21 cellular contexts compared by ENCODE assay signal in genomic region chr14:50447491-50447890, GRCh38. TPM values are rescaled to one million over a fixed set of nuclear protein-coding genes. Genes with fewer than 3 reads are reported as not detected.
A peak's percentile ranks its signal among the peaks of the same experiment; 100 is the strongest.
DNase-seq lines count a peak whose midpoint lies in the region; ATAC-seq, FAIRE-seq and TF ChIP-seq lines count a peak whose summit lies in the region.
"Had no signal": no experiment of that assay in that cellular context is flagged by ENCODE, and none has a peak within 500 bp of the region (broad histone marks: within the 10 kb centered on the region; RNA-seq: fewer than 3 reads in every experiment).

No MANE protein-coding gene starts in this region.

- peak in 1 of 2 experiments; percentile 38; a peak in 2 of 6 replicates for ATAC-seq in A549
- ATAC-seq: naive thymus-derived CD4-positive, alpha-beta T cell had no signal

- H3K27me3 ChIP-seq in bronchial epithelial cell (ENCODE audit: control insufficient read depth, insufficient read depth, low read length) (no peaks in the 10 kb centered on the region), keratinocyte (ENCODE audit: control insufficient read depth, extremely low read depth, insufficient read depth, low read length) (no peaks in the 10 kb centered on the region), suprapubic skin (no peaks in the 10 kb centered on the region)
- H3K27me3 ChIP-seq: esophagus squamous epithelium, testis had no signal

- POLR2A ChIA-PET in A549 (lab: Yijun Ruan, JAX): no interaction called here

- H2AFZ ChIP-seq in keratinocyte (ENCODE audit: control insufficient read depth, low read length): no peak overlapping the region

- peaks cover 3% of the 10 kb centered on the region for H3K9me1 ChIP-seq in keratinocyte (ENCODE audit: control insufficient read depth, extremely low read depth, insufficient read depth, low read length)

- TF ChIP-seq CTCF in A549 (IDR thresholded peaks at IDR 0.05) (no peak), LNCaP clone FGC (IDR thresholded peaks at IDR 0.05; ENCODE audit: control insufficient read depth, extremely low read depth, insufficient read depth) (no peak), bronchial epithelial cell (IDR thresholded peaks at IDR 0.05; ENCODE audit: insufficient read depth, low read length, severe bottlenecking) (no peak), keratinocyte (optimal IDR thresholded peaks at IDR 0.05 in 1 of 3, IDR thresholded peaks at IDR 0.05 in 1 of 3, conservative IDR thresholded peaks at IDR 0.05 in 1 of 3; ENCODE audit: extremely low read depth in 1 of 3, insufficient read depth in 2 of 3, low read length in 3 of 3) (no peak), suprapubic skin (IDR thresholded peaks at IDR 0.05) (no peak)

- H3K79me2 ChIP-seq in keratinocyte (ENCODE audit: control insufficient read depth, insufficient read depth, low read length): no peaks in the 10 kb centered on the region

- H3K36me3 ChIP-seq in bronchial epithelial cell (ENCODE audit: control insufficient read depth, insufficient read depth, low read length) (peaks cover 3% of the 10 kb centered on the region), keratinocyte (ENCODE audit: control insufficient read depth in 2 of 2, extremely low read depth in 1 of 2, insufficient read depth in 2 of 2, low read length in 2 of 2) (peaks cover 10 to 19% of the 10 kb centered on the region in 2 experiments), suprapubic skin (peaks cover 62% of the 10 kb centered on the region)

- peak overlapping the region; percentile 22; the same call in 1 of the 3 replicates for H3K4me2 ChIP-seq in A549
- H3K4me2 ChIP-seq in keratinocyte (ENCODE audit: control insufficient read depth, extremely low read depth, insufficient read depth, low read depth, low read length): no peak overlapping the region

- 2% methylated on average over 1 of the region's 1 CpG for WGBS in A549 (ENCODE audit: missing lambda C conversion rate)
- 35% methylated on average over 1 of the region's 1 CpG for WGBS in suprapubic skin

- H3K4me3 ChIP-seq in A549 (no peak overlapping the region), LNCaP clone FGC (ENCODE audit: low read depth, low read length) (no peak overlapping the region), bronchial epithelial cell (ENCODE audit: low read depth, low read length) (no peak overlapping the region), keratinocyte (ENCODE audit: control insufficient read depth in 2 of 3, extremely low read depth in 1 of 3, insufficient read depth in 2 of 3, low read depth in 1 of 3, low read length in 3 of 3) (no peak overlapping the region), suprapubic skin (no peak overlapping the region)
- H3K4me3 ChIP-seq: coronary artery, esophagus squamous epithelium, left ventricle myocardium inferior, testis had no signal

- no peak for TF ChIP-seq RAD21 in A549 (conservative IDR thresholded peaks at IDR 0.05 in 1 of 2, IDR thresholded peaks at IDR 0.05 in 1 of 2)

- peak in 1 of 2 experiments; percentile 38 for DNase-seq in A549 (ENCODE audit: low read depth in 1 of 2, low spot score in 1 of 2)
- DNase-seq in LNCaP clone FGC (ENCODE audit: low read depth): peak; percentile 57
- DNase-seq in bronchial epithelial cell (ENCODE audit: low read depth): peak; percentile 95
- peak; percentile 23 for DNase-seq in keratinocyte (ENCODE audit: low read depth, low spot score)
- no peak for DNase-seq in SKM-1 treated with dmso at 0.1 percent for 144 hours (lab: John Stamatoyannopoulos, UW; ENCODE audit: unreplicated experiment)
- DNase-seq in suprapubic skin (ENCODE audit: low spot score in 2 of 2): no peak
- no peak for DNase-seq in SIG-M5 treated with dmso at 0.1 percent for 504 hours (lab: John Stamatoyannopoulos, UW; ENCODE audit: unreplicated experiment)
- DNase-seq in cerebellar cortex (ENCODE audit: low spot score): no peak
- DNase-seq: activated CD4-positive, alpha-beta T cell treated with anti-CD3 and anti-CD28 coated beads for 1 hour; activated naive CD8-positive, alpha-beta T cell treated with anti-CD3 and anti-CD28 coated beads for 36 hours; activated T-cell treated with anti-CD3 and anti-CD28 coated beads for 4 hours; esophagus squamous epithelium; hypothalamus; left ventricle myocardium inferior; MV-4-11; naive thymus-derived CD4-positive, alpha-beta T cell; NCI-H2081 treated with DMSO at 0.1 percent for 48 hours; NCI-H774; stimulated activated CD4-positive, alpha-beta T cell treated with anti-CD3 and anti-CD28 coated beads, Interleukin-1b, Interleukin-23, amount 100 ng/mL, for 48 hours; testis had no signal

- H3K4me1 ChIP-seq in A549 (peaks cover 15% of the 10 kb centered on the region), keratinocyte (ENCODE audit: control insufficient read depth, extremely low read depth, insufficient read depth, low read length) (peaks cover 17% of the 10 kb centered on the region), suprapubic skin (no peaks in the 10 kb centered on the region)
- H3K4me1 ChIP-seq: left ventricle myocardium inferior, testis had no signal

- H4K20me1 ChIP-seq in keratinocyte (ENCODE audit: control insufficient read depth, extremely low read depth, insufficient read depth, low read length): no peaks in the 10 kb centered on the region

- CTCF ChIA-PET in A549 (lab: Yijun Ruan, JAX): no interaction called here

- dilution Hi-C loops in keratinocyte (cut with MboI; ENCODE audit: extremely low pct_ligation_motif_present, low sequenced_read_pairs): no loop called here

- H3K9ac ChIP-seq in keratinocyte (ENCODE audit: control insufficient read depth, extremely low read depth, insufficient read depth, low read length): no peak overlapping the region

- no peak for TF ChIP-seq EP300 in A549 (IDR thresholded peaks at IDR 0.05)
- no peak for TF ChIP-seq EP300 in suprapubic skin (IDR thresholded peaks at IDR 0.05)

- no peak overlapping the region; a peak in 1 of 6 replicates for H3K27ac ChIP-seq in A549
- H3K27ac ChIP-seq in keratinocyte (ENCODE audit: control insufficient read depth, insufficient read depth, low read length): peak overlapping the region; percentile 48
- no peak overlapping the region for H3K27ac ChIP-seq in suprapubic skin
- H3K27ac ChIP-seq: coronary artery, left ventricle myocardium inferior, testis had no signal

- no peak for TF ChIP-seq POLR2A in A549 (IDR thresholded peaks at IDR 0.05; ENCODE audit: low read length)
- TF ChIP-seq POLR2A in suprapubic skin (IDR thresholded peaks at IDR 0.05): no peak

- H3K9me3 ChIP-seq in A549 (0 out of 3 replicates have a peak, but pooled peaks cover 2% of the 10 kb centered on the region), keratinocyte (ENCODE audit: control insufficient read depth, low read depth, low read length) (no peaks in the 10 kb centered on the region), suprapubic skin (no peaks in the 10 kb centered on the region)
- H3K9me3 ChIP-seq: esophagus squamous epithelium, testis had no signal

- FAIRE-seq in A549 (lab: Jason Lieb, UNC): peak; percentile 68
- FAIRE-seq in bronchial epithelial cell (lab: Jason Lieb, UNC): no peak
- FAIRE-seq in keratinocyte (lab: Jason Lieb, UNC): peak; percentile 52

TF ChIP-seq in A549, 52 proteins besides CTCF, POLR2A, EP300 and RAD21 (continues in another document):
- no peak for TF ChIP-seq JUN (IDR thresholded peaks at IDR 0.05)
- TF ChIP-seq CHD4 (IDR thresholded peaks at IDR 0.05; ENCODE audit: borderline replicate concordance): no peak
- TF ChIP-seq EHF (CRISPR knock-in tag; IDR thresholded peaks at IDR 0.05): no peak
- no peak for TF ChIP-seq CBX2 (IDR thresholded peaks at IDR 0.05; ENCODE audit: borderline replicate concordance, low read depth)
- TF ChIP-seq SMC3 (IDR thresholded peaks at IDR 0.05): no peak
- no peak for TF ChIP-seq KDM1A (IDR thresholded peaks at IDR 0.05; ENCODE audit: low read depth)
- no peak for TF ChIP-seq PHF8 (IDR thresholded peaks at IDR 0.05; ENCODE audit: borderline replicate concordance, low read depth)
- TF ChIP-seq TP53 (CRISPR knock-in tag; IDR thresholded peaks at IDR 0.05): no peak
- no peak for TF ChIP-seq HES2 (IDR thresholded peaks at IDR 0.05)
- TF ChIP-seq MAFK (IDR thresholded peaks at IDR 0.05; ENCODE audit: partially characterized antibody): peak; percentile 12
- TF ChIP-seq FOXS1 (CRISPR knock-in tag; IDR thresholded peaks at IDR 0.05): no peak
- no peak for TF ChIP-seq ELK1 (IDR thresholded peaks at IDR 0.05; ENCODE audit: low read depth, low read length)
- TF ChIP-seq CEBPB (IDR thresholded peaks at IDR 0.05): no peak
- no peak for TF ChIP-seq RCOR1 (IDR thresholded peaks at IDR 0.05; ENCODE audit: low read depth, low read length)

RNA-seq across cellular contexts. Expression of gene CDKL1, which starts 50.8 kb away (rescaled TPM):
- 5.5 and 10.2 TPM in 2 replicates for polyA plus RNA-seq in A549 (2011; rRNA removed)
- 1.4 and 1.9 TPM in 2 replicates for polyA plus RNA-seq in A549 (2012; cell fraction: cytosol; rRNA removed)
- polyA plus RNA-seq in A549 (2012; cell fraction: nucleus; rRNA removed): 0.56 and 0.93 TPM in 2 replicates
- polyA plus RNA-seq in A549 (2017; fragmentation: RNase III; extraction: RNeasy Plus Mini Kit Qiagen cat#74134 plus additional on column Dnase treatment): 4.5 to 11.0 TPM (median 7.9 TPM) in 3 replicates
- polyA minus RNA-seq in A549 (2011; rRNA and poly(A)+ RNA removed): 9.4 and 13.2 TPM in 2 replicates
- 4.5 and 6.1 TPM in 2 replicates for total RNA-seq in bronchial epithelial cell
- polyA plus RNA-seq in keratinocyte: 1.7 to 4.7 TPM (median 2.0 TPM) in 3 replicates
- polyA plus RNA-seq in keratinocyte (2011; ENCODE audit: low read depth): 2.1 TPM
- polyA plus RNA-seq in keratinocyte (2011; cell fraction: cytosol; rRNA removed): 1.3 and 2.6 TPM in 2 replicates
- polyA plus RNA-seq in keratinocyte (2011; cell fraction: nucleus; rRNA removed): 2.8 and 3.6 TPM in 2 replicates
- polyA plus RNA-seq in keratinocyte (2012; ENCODE audit: low replicate concordance): 5.0 and 9.3 TPM in 2 replicates
- polyA minus RNA-seq in keratinocyte: 0.13 to 9.4 TPM (median 3.2 TPM) in 3 replicates
- 5.9 TPM for polyA minus RNA-seq in keratinocyte (2011; cell fraction: cytosol; rRNA and poly(A)+ RNA removed)
- polyA minus RNA-seq in keratinocyte (2011; cell fraction: nucleus; rRNA and poly(A)+ RNA removed): 3.6 and 4.3 TPM in 2 replicates
- total RNA-seq in suprapubic skin: 10 to 100 TPM in 1 of 4 donors, 1 to 10 TPM in 3; 2.4 to 11.9 (median 5.2) TPM

Comparison
In these comparisons a context has a peak if more than half of its experiments do, and no peak if none do; other contexts are left out.
1. DNase-seq: peak in LNCaP clone FGC (single experiment), bronchial epithelial cell (single experiment) and keratinocyte (single experiment); none in SKM-1 treated with dmso at 0.1 percent for 144 hours (single experiment), suprapubic skin (0 of 2), SIG-M5 treated with dmso at 0.1 percent for 504 hours (single experiment) and cerebellar cortex (single experiment).